9 cellular contexts compared by ENCODE assay signal in genomic region chr13:104099750-104100149, GRCh38.
"Had no signal": no experiment of that assay in that cellular context is flagged by ENCODE, and none has a peak within 500 bp of the region (broad histone marks: within the 10 kb centered on the region; RNA-seq: fewer than 3 reads in every experiment).

No MANE protein-coding gene starts in this region.

- H3K4me3 ChIP-seq: GM23248, GM23338, HAP-1 had no signal

- DNase-seq: GM23248, GOT3, H7, H9, HCEC 1CT, HFFc6 had no signal

- H3K9me3 ChIP-seq: HAP-1 had no signal

- H3K27ac ChIP-seq: GM23248 had no signal

- H3K4me1 ChIP-seq: HAP-1 had no signal

- H3K4me2 ChIP-seq: GM23338 had no signal

- H2AFZ ChIP-seq: GM23248, GM23338 had no signal

- H3K36me3 ChIP-seq: HAP-1 had no signal

- ATAC-seq: GM23338, HCT116 had no signal

- H3K9ac ChIP-seq: GM23248 had no signal
